ENCODE assay signal across 12 cellular contexts in the genomic region with DNA sequence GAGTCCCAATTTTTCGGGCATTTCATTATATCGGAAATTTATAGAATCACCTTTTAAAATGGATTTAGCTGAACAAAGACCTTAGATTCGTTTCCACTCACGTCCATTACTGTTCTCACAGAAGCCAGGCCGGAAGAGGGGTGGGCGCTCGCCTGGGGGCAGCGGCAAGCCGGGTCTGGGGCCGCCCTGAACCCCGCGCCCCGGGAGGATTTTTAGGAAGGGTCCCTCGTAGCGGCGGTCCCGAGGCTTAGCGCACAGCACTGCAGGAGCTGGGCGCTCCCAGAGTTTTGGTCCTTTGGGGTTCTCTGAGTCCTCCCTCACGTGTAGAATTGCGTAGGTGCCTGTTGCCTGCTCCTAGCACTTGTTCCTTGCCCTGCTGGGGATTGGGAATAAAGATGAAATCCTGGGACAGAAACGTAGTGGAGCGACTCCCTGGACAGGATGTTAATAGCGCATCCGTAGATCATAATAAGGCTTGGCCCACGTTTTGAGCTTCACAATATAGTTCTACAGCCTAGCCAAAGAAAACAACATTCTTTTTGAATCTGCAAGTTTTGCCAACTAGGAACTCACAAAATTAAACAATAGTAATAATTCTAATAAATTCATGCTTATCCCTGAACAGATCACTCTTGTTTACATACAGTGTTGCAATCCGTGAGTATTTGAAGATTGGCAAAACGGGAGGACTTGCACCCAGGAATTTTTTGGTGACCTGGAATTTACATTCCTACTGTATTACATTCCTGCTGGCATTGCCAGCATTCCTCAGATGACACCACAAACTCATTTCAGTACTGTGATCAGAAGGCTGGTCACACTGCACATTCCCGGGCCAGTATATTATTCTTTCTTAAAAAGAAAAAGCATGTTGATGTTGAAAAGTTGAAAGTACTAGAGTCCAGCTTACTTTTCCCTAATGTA. TPM values are rescaled to one million over a fixed set of nuclear protein-coding genes. Genes with fewer than 3 reads are reported as not detected.
A peak's percentile ranks its signal among the peaks of the same experiment; 100 is the strongest.
DNase-seq lines count a peak whose midpoint lies in the region; ATAC-seq and TF ChIP-seq lines count a peak whose summit lies in the region.
"Had no signal": no experiment of that assay in that cellular context is flagged by ENCODE, and none has a peak within 500 bp of the region (broad histone marks: within the 10 kb centered on the region; RNA-seq: fewer than 3 reads in every experiment).

No MANE protein-coding gene starts in this region.

- H4K5ac ChIP-seq in mesendoderm (ENCODE audit: low read length): no peak overlapping the region

- WGBS in mesendoderm (ENCODE audit: extremely low coverage, insufficient coverage, low lambda C conversion rate): no CpG with 5 or more reads among the region's 29 CpGs
- WGBS in aorta, 2 donors: 73 to 74% methylated on average over 29 of the region's 29 CpGs

- no peaks in the 10 kb centered on the region for H3K79me1 ChIP-seq in mesendoderm (ENCODE audit: low read length)

- H3K27me3 ChIP-seq in mesendoderm (ENCODE audit: insufficient read depth, low read length, poor library complexity): no peaks in the 10 kb centered on the region
- no peaks in the 10 kb centered on the region for H3K27me3 ChIP-seq in aorta (ENCODE audit: control insufficient read depth in 1 of 2, insufficient read depth in 2 of 2, low read length in 1 of 2)

- H4K8ac ChIP-seq in mesendoderm (ENCODE audit: low read depth, low read length): no peak overlapping the region

- H3K9me3 ChIP-seq in aorta (ENCODE audit: control insufficient read depth, low read length): no peaks in the 10 kb centered on the region

- H3K79me2 ChIP-seq in mesendoderm (ENCODE audit: control insufficient read depth, insufficient read depth, low read length): no peaks in the 10 kb centered on the region

- no peak overlapping the region for H2BK5ac ChIP-seq in mesendoderm (ENCODE audit: low read length)

- no peaks in the 10 kb centered on the region for H3K4me1 ChIP-seq in mesendoderm (ENCODE audit: control insufficient read depth, low read depth, low read length)
- H3K4me1 ChIP-seq in aorta (ENCODE audit: control insufficient read depth in 1 of 2, insufficient read depth in 2 of 2, low read length in 2 of 2): no peaks in the 10 kb centered on the region

- intact Hi-C loops in aorta (cut with DNase I): no loop called here

- no peak overlapping the region for H3K23ac ChIP-seq in mesendoderm (ENCODE audit: low read length)

- H3K27ac ChIP-seq in mesendoderm (ENCODE audit: low read depth, low read length) (no peak overlapping the region), aorta (ENCODE audit: low read depth in 1 of 2, low read length in 2 of 2) (no peak overlapping the region)

- in situ Hi-C loops in Caki2 (cut with HindIII; ENCODE audit: low pct_unique_long_range_greater_than_20kb, low sequenced_read_pairs): no loop called here

- ATAC-seq in aorta (ENCODE audit: low FRiP score) (no peak), HG03097 (IDR thresholded peaks at IDR 0.05; ENCODE audit: low FRiP score, unreplicated experiment) (no peak)

- no peak overlapping the region for H3K18ac ChIP-seq in mesendoderm (ENCODE audit: low read length)

- no peak overlapping the region for H2BK15ac ChIP-seq in mesendoderm (replicated peaks; ENCODE audit: low read depth)

- H3K4me2 ChIP-seq in mesendoderm (ENCODE audit: low read length): no peak overlapping the region

- H2AK5ac ChIP-seq in mesendoderm (ENCODE audit: low read length): no peak overlapping the region

- H3K4ac ChIP-seq in mesendoderm (ENCODE audit: low read depth, low read length): no peak overlapping the region

- H3K36me3 ChIP-seq in mesendoderm (ENCODE audit: control insufficient read depth, insufficient read depth, low read length) (no peaks in the 10 kb centered on the region), aorta (ENCODE audit: control insufficient read depth in 1 of 2, insufficient read depth in 2 of 2, low read length in 1 of 2) (no peaks in the 10 kb centered on the region)

- H2BK120ac ChIP-seq in mesendoderm (ENCODE audit: low read depth, low read length): no peak overlapping the region

- no peak for TF ChIP-seq CTCF in epithelial cell of esophagus (IDR thresholded peaks at IDR 0.05; ENCODE audit: insufficient read depth, low read depth, low read length, missing control alignments)

- DNase-seq in Caki2 (ENCODE audit: low read depth): peak; percentile 17
- peak; percentile 44 for DNase-seq in NCI-H460 (ENCODE audit: extremely low read depth, low read depth)
- DNase-seq in epithelial cell of esophagus (ENCODE audit: low read depth): peak; percentile 52
- DNase-seq in mesendoderm: peak; percentile 81
- DNase-seq in cerebellar nuclear complex (lab: John Stamatoyannopoulos, UW): no peak
- DNase-seq in aorta: no peak
- no peak for DNase-seq in NCI-H446 treated with DMSO at 0.1 percent for 48 hours (lab: John Stamatoyannopoulos, UW)
- DNase-seq: activated naive CD4-positive, alpha-beta T cell treated with Interleukin-2 at 50 U/mL for 16 hours; GOT3; OCI-M1; small intestine had no signal

- no peak overlapping the region for H3K9ac ChIP-seq in mesendoderm (ENCODE audit: low read length)

- no peak overlapping the region for H3K56ac ChIP-seq in mesendoderm (ENCODE audit: low read length)

- H3K4me3 ChIP-seq in epithelial cell of esophagus (ENCODE audit: low read length) (no peak overlapping the region), mesendoderm (ENCODE audit: low read length) (no peak overlapping the region), aorta (ENCODE audit: low read length in 2 of 2) (no peak overlapping the region)

RNA-seq across cellular contexts. Expression of gene C18orf63, which starts 0.9 kb away (rescaled TPM):
- total RNA-seq in Caki2 (2014; rRNA removed; shearing (Covaris generic); ENCODE audit: low replicate concordance): not detected in 2 replicates
- total RNA-seq in NCI-H460 (2014; rRNA removed; shearing (Covaris generic)): not detected in 2 replicates
- polyA plus RNA-seq in NCI-H460 (2014; cell fraction: nucleus; rRNA removed): not detected in 2 replicates
- polyA plus RNA-seq in mesendoderm (2013, experiment 1 of 2): not detected
- polyA plus RNA-seq in mesendoderm (2013, experiment 2 of 2): under 0.01 TPM
- total RNA-seq in aorta: not detected
- polyA plus RNA-seq in aorta: not detected
- polyA plus RNA-seq: small intestine had no signal

RNA-seq across cellular contexts. Expression of gene CYB5A, which starts 24.8 kb away (rescaled TPM):
- 25.3 and 37.5 TPM in 2 replicates for total RNA-seq in Caki2 (2014; rRNA removed; shearing (Covaris generic); ENCODE audit: low replicate concordance)
- total RNA-seq in NCI-H460 (2014; rRNA removed; shearing (Covaris generic)): 72.0 and 84.4 TPM in 2 replicates
- 29.2 and 48.9 TPM in 2 replicates for polyA plus RNA-seq in NCI-H460 (2014; cell fraction: nucleus; rRNA removed)
- 79.8 TPM for polyA plus RNA-seq in mesendoderm (2013, experiment 1 of 2)
- 88.2 TPM for polyA plus RNA-seq in mesendoderm (2013, experiment 2 of 2)
- total RNA-seq in aorta: 10 to 100 TPM; 33.2 to 41.6 TPM
- polyA plus RNA-seq in aorta: 100 to 1,000 TPM in 1 of 2 donors, 10 to 100 TPM in 1; 92.8 to 276 TPM

Comparison
In these comparisons a context has a peak if more than half of its experiments do, and no peak if none do; other contexts are left out.
1. DNase-seq: peak in Caki2 (single experiment), NCI-H460 (single experiment), epithelial cell of esophagus (single experiment) and mesendoderm (single experiment); none in cerebellar nuclear complex (0 of 2), aorta (0 of 2) and NCI-H446 treated with DMSO at 0.1 percent for 48 hours (single experiment).